10 cellular contexts compared by ENCODE assay signal in genomic region chr20:3727333-3728035, GRCh38. TPM values are rescaled to one million over a fixed set of nuclear protein-coding genes. Genes with fewer than 3 reads are reported as not detected.
DNase-seq lines count a peak whose midpoint lies in the region; ATAC-seq and TF ChIP-seq lines count a peak whose summit lies in the region.
"Had no signal": no experiment of that assay in that cellular context is flagged by ENCODE, and none has a peak within 500 bp of the region (broad histone marks: within the 10 kb centered on the region; RNA-seq: fewer than 3 reads in every experiment).

No MANE protein-coding gene starts in this region.

- no TSS peak for BruUV-seq in mammary epithelial cell (replicated peaks; lab: Mats Ljungman, UMichigan)

- TF ChIP-seq CTCF in mammary epithelial cell (conservative IDR thresholded peaks at IDR 0.05 in 1 of 2, IDR thresholded peaks at IDR 0.05 in 1 of 2; ENCODE audit: extremely low read depth in 1 of 2, insufficient read depth in 1 of 2, low read depth in 1 of 2, low read length in 2 of 2) (no peak), neural progenitor cell (IDR thresholded peaks at IDR 0.05) (no peak)

- no peak overlapping the region for H3K4me3 Mint-ChIP-seq in neural progenitor cell
- H3K4me3 Mint-ChIP-seq: naive thymus-derived CD4-positive, alpha-beta T cell; stimulated activated memory B cell treated with anti-CD40 and anti-IgM and Interleukin-4, amounts not matched to agents 10 μg/mL and 1 μg/mL and 100 μg/mL, for 72 hours had no signal

- peaks cover 22% of the 10 kb centered on the region for H3K27me3 Mint-ChIP-seq in neural progenitor cell (ENCODE audit: insufficient read depth, low read depth)

- no peak for ATAC-seq in HG03460 (IDR thresholded peaks at IDR 0.05; ENCODE audit: unreplicated experiment)
- ATAC-seq: naive thymus-derived CD4-positive, alpha-beta T cell; stimulated activated memory B cell treated with anti-CD40 and anti-IgM and Interleukin-4, amounts not matched to agents 10 μg/mL and 1 μg/mL and 100 μg/mL, for 72 hours had no signal

- no peaks in the 10 kb centered on the region for H3K9me3 Mint-ChIP-seq in neural progenitor cell
- H3K9me3 Mint-ChIP-seq: naive thymus-derived CD4-positive, alpha-beta T cell had no signal

- intact Hi-C loops in mammary epithelial cell (cut with micrococcal nuclease): no loop called here

- H3K27ac Mint-ChIP-seq in neural progenitor cell: no peak overlapping the region
- H3K27ac Mint-ChIP-seq: naive thymus-derived CD4-positive, alpha-beta T cell; stimulated activated memory B cell treated with anti-CD40 and anti-IgM and Interleukin-4, amounts not matched to agents 10 μg/mL and 1 μg/mL and 100 μg/mL, for 72 hours had no signal

- H3K36me3 ChIP-seq in mammary epithelial cell (ENCODE audit: insufficient read depth, low read length): no peaks in the 10 kb centered on the region
- H3K36me3 ChIP-seq in neural progenitor cell: no peaks in the 10 kb centered on the region

- peaks cover 8% of the 10 kb centered on the region for H3F3A ChIP-seq in neural progenitor cell (ENCODE audit: low read depth)

- no peaks in the 10 kb centered on the region for H3K79me2 ChIP-seq in mammary epithelial cell (ENCODE audit: insufficient read depth, low read length)
- no peaks in the 10 kb centered on the region for H3K79me2 ChIP-seq in neural progenitor cell (ENCODE audit: low read depth)

- H3K27me3 ChIP-seq in mammary epithelial cell (ENCODE audit: insufficient read depth, low read length) (no peaks in the 10 kb centered on the region), neural progenitor cell (peaks cover 43% of the 10 kb centered on the region)

- CTCF ChIA-PET in mammary epithelial cell (lab: Charles Lee; ENCODE audit: low non-redundant PET): interaction anchor here (0.6 to 0.7 kb wide), 2 partner anchors 16 to 1429 kb away, joined by 3 to 4 read pairs; no protein-coding TSS in a partner anchor

- peak overlapping the region; percentile 40 for H3K4me2 ChIP-seq in mammary epithelial cell (ENCODE audit: insufficient read depth, low read depth, low read length)
- no peak overlapping the region for H3K4me2 ChIP-seq in neural progenitor cell

- H3K4me1 Mint-ChIP-seq in neural progenitor cell: peaks cover 25% of the 10 kb centered on the region
- H3K4me1 Mint-ChIP-seq: stimulated activated memory B cell treated with anti-CD40 and anti-IgM and Interleukin-4, amounts not matched to agents 10 μg/mL and 1 μg/mL and 100 μg/mL, for 72 hours had no signal

- dilution Hi-C loops in mammary epithelial cell (cut with HindIII; ENCODE audit: low sequenced_read_pairs): no loop called here

- H3K9me3 ChIP-seq in mammary epithelial cell (replicated peaks; ENCODE audit: insufficient read depth, low read length) (no peaks in the 10 kb centered on the region), neural progenitor cell (ENCODE audit: low read depth) (no peaks in the 10 kb centered on the region)

- H4K20me1 ChIP-seq in mammary epithelial cell (ENCODE audit: insufficient read depth, low read length) (no peaks in the 10 kb centered on the region), neural progenitor cell (ENCODE audit: low read depth) (no peaks in the 10 kb centered on the region)

- peak overlapping the region; percentile 42 for H2AFZ ChIP-seq in mammary epithelial cell (ENCODE audit: low read depth, low read length)
- H2AFZ ChIP-seq in neural progenitor cell (replicated peaks): peak overlapping the region; percentile 57

- no peaks in the 10 kb centered on the region for H3K36me3 Mint-ChIP-seq in neural progenitor cell
- H3K36me3 Mint-ChIP-seq: stimulated activated memory B cell treated with anti-CD40 and anti-IgM and Interleukin-4, amounts not matched to agents 10 μg/mL and 1 μg/mL and 100 μg/mL, for 72 hours had no signal

- DNase-seq in Daoy (ENCODE audit: low read depth) (peak; percentile 64), mammary epithelial cell (peak; percentile 37), neural progenitor cell (ENCODE audit: low spot score) (no peak), MV-4-11 (lab: John Stamatoyannopoulos, UW) (no peak), LoVo (ENCODE audit: low spot score) (no peak)
- DNase-seq: activated CD4-positive, alpha-beta T cell treated with anti-CD3 and anti-CD28 coated beads for 48 hours; naive thymus-derived CD4-positive, alpha-beta T cell; NCI-H2081 treated with DMSO at 0.1 percent for 48 hours had no signal

- WGBS in mammary epithelial cell (ENCODE audit: low coverage, missing lambda C conversion rate): 14% methylated on average over 12 of the region's 12 CpGs

- H3K9ac ChIP-seq in mammary epithelial cell (ENCODE audit: insufficient read depth, low read length) (no peak overlapping the region), neural progenitor cell (no peak overlapping the region)

- H3K27ac ChIP-seq in mammary epithelial cell (ENCODE audit: insufficient read depth, low read depth, low read length): no peak overlapping the region
- no peak overlapping the region for H3K27ac ChIP-seq in neural progenitor cell

- in situ Hi-C loops in mammary epithelial cell (cut with MboI; ENCODE audit: low sequenced_read_pairs in 2 of 2): no loop called here

- H3K4me1 ChIP-seq in mammary epithelial cell (ENCODE audit: insufficient read depth, low read length) (peaks cover 17% of the 10 kb centered on the region), neural progenitor cell (peaks cover 9% of the 10 kb centered on the region)

- H3K4me3 ChIP-seq in mammary epithelial cell (replicated peaks in 1 of 3; ENCODE audit: insufficient read depth in 1 of 3, low read depth in 2 of 3, low read length in 3 of 3) (peak overlapping the region in 1 of 3 experiments; percentile 1), neural progenitor cell (no peak overlapping the region)

RNA-seq across cellular contexts. Expression of gene HSPA12B, which starts 5.0 kb away (rescaled TPM):
- 0.17 TPM in 1 of 2 replicates, not detected in the other for total RNA-seq in Daoy (2014; rRNA removed; shearing (Covaris generic))
- total RNA-seq in mammary epithelial cell (not detected), neural progenitor cell (ENCODE audit: low replicate concordance) (0.15 and 0.71 TPM in 2 replicates)
- polyA plus RNA-seq in mammary epithelial cell: not detected
- not detected for polyA minus RNA-seq in mammary epithelial cell
- total RNA-seq: naive thymus-derived CD4-positive, alpha-beta T cell had no signal

RNA-seq across cellular contexts. Expression of gene SIGLEC1, which starts 15.1 kb away (rescaled TPM):
- not detected in 2 replicates for total RNA-seq in Daoy (2014; rRNA removed; shearing (Covaris generic))
- total RNA-seq in mammary epithelial cell: not detected
- not detected for polyA plus RNA-seq in mammary epithelial cell
- polyA minus RNA-seq in mammary epithelial cell: not detected
- not detected in 2 replicates for total RNA-seq in neural progenitor cell (ENCODE audit: low replicate concordance)
- polyA plus RNA-seq: naive thymus-derived CD4-positive, alpha-beta T cell had no signal

RNA-seq across cellular contexts. Expression of gene ADISSP, which starts 40.1 kb away (rescaled TPM):
- total RNA-seq in Daoy (2014; rRNA removed; shearing (Covaris generic)): 39.4 and 40.4 TPM in 2 replicates
- 10 to 100 TPM; 14.0 to 59.9 TPM for total RNA-seq in mammary epithelial cell
- polyA plus RNA-seq in mammary epithelial cell: 63.4 TPM
- 43.5 TPM for polyA minus RNA-seq in mammary epithelial cell
- total RNA-seq in neural progenitor cell (ENCODE audit: low replicate concordance): 17.6 and 42.8 TPM in 2 replicates

RNA-seq across cellular contexts. Expression of gene ADAM33, which starts 45.7 kb away (rescaled TPM):
- total RNA-seq in Daoy (2014; rRNA removed; shearing (Covaris generic)): not detected in 2 replicates
- total RNA-seq in mammary epithelial cell: under 1 TPM in 1 of 2 donors, not detected in 1; 0.33 TPM
- polyA plus RNA-seq in mammary epithelial cell: not detected
- not detected for polyA minus RNA-seq in mammary epithelial cell
- 7.0 and 18.9 TPM in 2 replicates for total RNA-seq in neural progenitor cell (ENCODE audit: low replicate concordance)
- polyA plus RNA-seq: naive thymus-derived CD4-positive, alpha-beta T cell had no signal

RNA-seq across cellular contexts. Expression of gene SPEF1, which starts 53.8 kb away (rescaled TPM):
- 0.51 TPM in 1 of 2 replicates, not detected in the other for total RNA-seq in Daoy (2014; rRNA removed; shearing (Covaris generic))
- total RNA-seq in mammary epithelial cell: under 1 TPM; 0.17 to 0.26 TPM
- polyA plus RNA-seq in mammary epithelial cell: 0.08 TPM
- polyA minus RNA-seq in mammary epithelial cell: not detected
- 0.34 and 1.2 TPM in 2 replicates for total RNA-seq in neural progenitor cell (ENCODE audit: low replicate concordance)
- polyA plus RNA-seq: naive thymus-derived CD4-positive, alpha-beta T cell had no signal

Comparison
In these comparisons a context has a peak if more than half of its experiments do, and no peak if none do; other contexts are left out.
1. DNase-seq: peak in Daoy (single experiment) and mammary epithelial cell (single experiment); none in neural progenitor cell (single experiment), MV-4-11 (single experiment) and LoVo (single experiment).